Comparison of ENCODE assay signal across 1 cellular context in genomic region chr15:40809051-40809450, GRCh38.
TF ChIP-seq lines count a peak whose summit lies in the region.

No MANE protein-coding gene starts in this region.

TF ChIP-seq in HepG2, 621 proteins besides CTCF, POLR2A, EP300 and RAD21:
- TF ChIP-seq ZNF781 (CRISPR knock-in tag; IDR thresholded peaks at IDR 0.05; ENCODE audit: borderline replicate concordance, not compliant biosample characterization): no peak
- no peak for TF ChIP-seq CENPBD1 (CRISPR knock-in tag; IDR thresholded peaks at IDR 0.05; ENCODE audit: borderline replicate concordance, low read depth)
- no peak for TF ChIP-seq RFX5 (IDR thresholded peaks at IDR 0.05; ENCODE audit: low read depth, low read length)
- TF ChIP-seq THYN1 (CRISPR knock-in tag; IDR thresholded peaks at IDR 0.05; ENCODE audit: borderline replicate concordance, low read depth): no peak
- no peak for TF ChIP-seq SIN3A (IDR thresholded peaks at IDR 0.05; ENCODE audit: borderline replicate concordance, low read depth, low read length)
- TF ChIP-seq, protein P1, sequence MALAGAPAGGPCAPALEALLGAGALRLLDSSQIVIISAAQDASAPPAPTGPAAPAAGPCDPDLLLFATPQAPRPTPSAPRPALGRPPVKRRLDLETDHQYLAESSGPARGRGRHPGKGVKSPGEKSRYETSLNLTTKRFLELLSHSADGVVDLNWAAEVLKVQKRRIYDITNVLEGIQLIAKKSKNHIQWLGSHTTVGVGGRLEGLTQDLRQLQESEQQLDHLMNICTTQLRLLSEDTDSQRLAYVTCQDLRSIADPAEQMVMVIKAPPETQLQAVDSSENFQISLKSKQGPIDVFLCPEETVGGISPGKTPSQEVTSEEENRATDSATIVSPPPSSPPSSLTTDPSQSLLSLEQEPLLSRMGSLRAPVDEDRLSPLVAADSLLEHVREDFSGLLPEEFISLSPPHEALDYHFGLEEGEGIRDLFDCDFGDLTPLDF (CRISPR knock-in tag; IDR thresholded peaks at IDR 0.05): no peak
- TF ChIP-seq ZNF484 (CRISPR knock-in tag; IDR thresholded peaks at IDR 0.05; ENCODE audit: borderline replicate concordance, low read depth): no peak
- no peak for TF ChIP-seq TSC22D2 (CRISPR knock-in tag; IDR thresholded peaks at IDR 0.05; ENCODE audit: borderline replicate concordance)
- TF ChIP-seq KDM4B (CRISPR knock-in tag; IDR thresholded peaks at IDR 0.05): no peak
- TF ChIP-seq, protein P2, sequence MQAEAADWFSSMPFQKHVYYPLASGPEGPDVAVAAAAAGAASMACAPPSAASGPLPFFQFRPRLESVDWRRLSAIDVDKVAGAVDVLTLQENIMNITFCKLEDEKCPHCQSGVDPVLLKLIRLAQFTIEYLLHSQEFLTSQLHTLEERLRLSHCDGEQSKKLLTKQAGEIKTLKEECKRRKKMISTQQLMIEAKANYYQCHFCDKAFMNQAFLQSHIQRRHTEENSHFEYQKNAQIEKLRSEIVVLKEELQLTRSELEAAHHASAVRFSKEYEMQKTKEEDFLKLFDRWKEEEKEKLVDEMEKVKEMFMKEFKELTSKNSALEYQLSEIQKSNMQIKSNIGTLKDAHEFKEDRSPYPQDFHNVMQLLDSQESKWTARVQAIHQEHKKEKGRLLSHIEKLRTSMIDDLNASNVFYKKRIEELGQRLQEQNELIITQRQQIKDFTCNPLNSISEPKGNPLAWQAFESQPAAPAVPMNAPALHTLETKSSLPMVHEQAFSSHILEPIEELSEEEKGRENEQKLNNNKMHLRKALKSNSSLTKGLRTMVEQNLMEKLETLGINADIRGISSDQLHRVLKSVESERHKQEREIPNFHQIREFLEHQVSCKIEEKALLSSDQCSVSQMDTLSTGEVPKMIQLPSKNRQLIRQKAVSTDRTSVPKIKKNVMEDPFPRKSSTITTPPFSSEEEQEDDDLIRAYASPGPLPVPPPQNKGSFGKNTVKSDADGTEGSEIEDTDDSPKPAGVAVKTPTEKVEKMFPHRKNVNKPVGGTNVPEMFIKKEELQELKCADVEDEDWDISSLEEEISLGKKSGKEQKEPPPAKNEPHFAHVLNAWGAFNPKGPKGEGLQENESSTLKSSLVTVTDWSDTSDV (CRISPR knock-in tag; IDR thresholded peaks at IDR 0.05): no peak
- no peak for TF ChIP-seq ZBTB8A (CRISPR knock-in tag; IDR thresholded peaks at IDR 0.05; ENCODE audit: borderline replicate concordance, low read depth)
- no peak for TF ChIP-seq CBX1 (IDR thresholded peaks at IDR 0.05; ENCODE audit: low read depth)
- no peak for TF ChIP-seq ADNP (CRISPR knock-in tag; IDR thresholded peaks at IDR 0.05)
- no peak for TF ChIP-seq ZFP91 (CRISPR knock-in tag; IDR thresholded peaks at IDR 0.05; ENCODE audit: borderline replicate concordance)
- no peak for TF ChIP-seq PHF5A (CRISPR knock-in tag; IDR thresholded peaks at IDR 0.05; ENCODE audit: low read depth, unreplicated experiment)
